ENCODE assay signal across 22 cellular contexts in genomic region chr3:112007641-112008040, GRCh38. TPM values are rescaled to one million over a fixed set of nuclear protein-coding genes. Genes with fewer than 3 reads are reported as not detected.
DNase-seq lines count a peak whose midpoint lies in the region; ATAC-seq and TF ChIP-seq lines count a peak whose summit lies in the region.
"Had no signal": no experiment of that assay in that cellular context is flagged by ENCODE, and none has a peak within 500 bp of the region (broad histone marks: within the 10 kb centered on the region; RNA-seq: fewer than 3 reads in every experiment).

No MANE protein-coding gene starts in this region.

- H3K4me3 Mint-ChIP-seq in HFFc6: no peak overlapping the region
- H3K4me3 Mint-ChIP-seq in nephron: no peak overlapping the region
- no peak overlapping the region for H3K4me3 Mint-ChIP-seq in natural killer cell
- H3K4me3 Mint-ChIP-seq: GM23338; natural killer cell treated with Interleukin-12 subunit alpha and Interleukin-12 subunit beta and Interleukin-15 and Interleukin-18, amount 100 ng/mL, for 72 hours had no signal

- H3K27me3 Mint-ChIP-seq in HFFc6 (ENCODE audit: insufficient read depth) (no peaks in the 10 kb centered on the region; the same call in 1 of the 2 replicates), nephron (ENCODE audit: low read depth) (peaks cover 4% of the 10 kb centered on the region), natural killer cell (ENCODE audit: low read depth in 2 of 2) (no peaks in the 10 kb centered on the region)
- H3K27me3 Mint-ChIP-seq: natural killer cell treated with Interleukin-12 subunit alpha and Interleukin-12 subunit beta and Interleukin-15 and Interleukin-18, amount 100 ng/mL, for 72 hours had no signal

- intact Hi-C loops in natural killer cell (cut with micrococcal nuclease): no loop called here

- H3K36me3 Mint-ChIP-seq in HFFc6 (ENCODE audit: low read depth): no peaks in the 10 kb centered on the region
- H3K36me3 Mint-ChIP-seq in nephron (ENCODE audit: low read depth): peaks cover 10% of the 10 kb centered on the region
- no peaks in the 10 kb centered on the region for H3K36me3 Mint-ChIP-seq in natural killer cell
- H3K36me3 Mint-ChIP-seq: natural killer cell treated with Interleukin-12 subunit alpha and Interleukin-12 subunit beta and Interleukin-15 and Interleukin-18, amount 100 ng/mL, for 72 hours had no signal

- no peaks in the 10 kb centered on the region for H3K9me3 Mint-ChIP-seq in HFFc6
- no peaks in the 10 kb centered on the region for H3K9me3 Mint-ChIP-seq in nephron
- no peaks in the 10 kb centered on the region for H3K9me3 Mint-ChIP-seq in natural killer cell
- H3K9me3 Mint-ChIP-seq: GM23338; natural killer cell treated with Interleukin-12 subunit alpha and Interleukin-12 subunit beta and Interleukin-15 and Interleukin-18, amount 100 ng/mL, for 72 hours had no signal

- no peak for ATAC-seq in natural killer cell
- no peak for ATAC-seq in HG02852 (IDR thresholded peaks at IDR 0.05; ENCODE audit: unreplicated experiment)
- ATAC-seq: GM12878; GM23338; natural killer cell treated with Interleukin-12 subunit alpha and Interleukin-12 subunit beta and Interleukin-15 and Interleukin-18, amount 100 ng/mL, for 72 hours had no signal

- TF ChIP-seq CTCF in HFFc6 (IDR thresholded peaks at IDR 0.05): no peak
- no peak for TF ChIP-seq CTCF in nephron (IDR thresholded peaks at IDR 0.05; ENCODE audit: unreplicated experiment in 3 of 3)
- no peak for TF ChIP-seq CTCF in natural killer cell (IDR thresholded peaks at IDR 0.05)

- H3K27ac Mint-ChIP-seq in HFFc6: peak overlapping the region; percentile 10; the same call in 1 of the 2 replicates
- peak overlapping the region; percentile 24 to 77 (median 48) for H3K27ac Mint-ChIP-seq in nephron
- H3K27ac Mint-ChIP-seq in natural killer cell: no peak overlapping the region
- H3K27ac Mint-ChIP-seq: GM23338; natural killer cell treated with Interleukin-12 subunit alpha and Interleukin-12 subunit beta and Interleukin-15 and Interleukin-18, amount 100 ng/mL, for 72 hours had no signal

- DNase-seq in AG20443 (ENCODE audit: low spot score) (peak; percentile 24), HFFc6 (peak; percentile 61), dedifferentiated amniotic fluid mesenchymal stem cell (ENCODE audit: extremely low spot score) (peak; percentile 19), NCI-H146 treated with DMSO at 0.1 percent for 48 hours (lab: John Stamatoyannopoulos, UW; ENCODE audit: unreplicated experiment) (no peak), natural killer cell (no peak), amniotic stem cell (lab: John Stamatoyannopoulos, UW) (no peak)
- DNase-seq: activated gamma-delta T cell; DND-41; effector CD4-positive, alpha-beta T cell; foreskin melanocyte; NCI-H1694 treated with DMSO at 0.1 percent for 48 hours; NCI-H526 treated with DMSO at 0.1 percent for 48 hours; stimulated activated CD4-positive, alpha-beta T cell treated with anti-CD3 and anti-CD28 coated beads, Interleukin-2, amount 100 ng/mL, for 24 hours; T-helper 1 cell; testis had no signal

- H3K4me1 Mint-ChIP-seq in HFFc6 (ENCODE audit: low read depth) (peaks cover 54% of the 10 kb centered on the region), nephron (peaks cover 58% of the 10 kb centered on the region), natural killer cell (peaks cover 5 to 6% of the 10 kb centered on the region in 2 donors)
- H3K4me1 Mint-ChIP-seq: GM23338 had no signal

RNA-seq across cellular contexts. Expression of gene TAGLN3, which starts 8.9 kb away (rescaled TPM):
- total RNA-seq in HFFc6 (2021; fragmentation: NEBNext Ultra II Directional; extraction: Animal tissue kit (Norgen Biotek cat#: 25700)): under 1 TPM in 3 of 6 experiments, not detected in 3; 0.26 to 0.63 (median 0.43) TPM
- not detected for total RNA-seq in natural killer cell
- total RNA-seq: ascending aorta, pulmonary artery endothelial cell had no signal

RNA-seq across cellular contexts. Expression of gene TMPRSS7, which starts 26.9 kb away (rescaled TPM):
- total RNA-seq in HFFc6 (2021; fragmentation: NEBNext Ultra II Directional; extraction: Animal tissue kit (Norgen Biotek cat#: 25700)): under 1 TPM in 1 of 6 experiments, not detected in 5; 0.10 TPM
- not detected for total RNA-seq in natural killer cell
- total RNA-seq: ascending aorta; GM12878; GM23338; natural killer cell treated with Interleukin-12 subunit alpha and Interleukin-12 subunit beta and Interleukin-15 and Interleukin-18, amount 100 ng/mL, for 72 hours; pulmonary artery endothelial cell had no signal

RNA-seq across cellular contexts. Expression of gene ABHD10, which starts 28.8 kb away (rescaled TPM):
- 10 to 100 TPM; 39.5 to 44.5 (median 41.3) TPM for total RNA-seq in HFFc6 (2021; fragmentation: NEBNext Ultra II Directional; extraction: Animal tissue kit (Norgen Biotek cat#: 25700))
- 10 to 100 TPM; 21.6 to 24.0 (median 22.6) TPM for total RNA-seq in natural killer cell

Comparison
In these comparisons a context has a peak if more than half of its experiments do, and no peak if none do; other contexts are left out.
1. DNase-seq: peak in AG20443 (single experiment), HFFc6 (single experiment) and dedifferentiated amniotic fluid mesenchymal stem cell (single experiment); none in NCI-H146 treated with DMSO at 0.1 percent for 48 hours (single experiment), natural killer cell (single experiment) and amniotic stem cell (single experiment).
2. H3K27ac Mint-ChIP-seq: peak in HFFc6 (single experiment) and nephron (3 of 3); none in natural killer cell (0 of 2).